Comparison of ENCODE assay signal across 14 cellular contexts in genomic region chr2:25816249-25816648, GRCh38.
A peak's percentile ranks its signal among the peaks of the same experiment; 100 is the strongest.
DNase-seq lines count a peak whose midpoint lies in the region; ATAC-seq lines count a peak whose summit lies in the region.
"Had no signal": no experiment of that assay in that cellular context is flagged by ENCODE, and none has a peak within 500 bp of the region (broad histone marks: within the 10 kb centered on the region; RNA-seq: fewer than 3 reads in every experiment).

No MANE protein-coding gene starts in this region.

- peaks cover 59% of the 10 kb centered on the region for H3K4me1 Mint-ChIP-seq in activated CD4-positive, alpha-beta T cell treated with anti-CD3 and anti-CD28 coated beads for 36 hours
- peaks cover 33 to 62% (median 50%) of the 10 kb centered on the region in 4 donors for H3K4me1 Mint-ChIP-seq in CD4-positive, alpha-beta memory T cell
- peaks cover 23% of the 10 kb centered on the region for H3K4me1 Mint-ChIP-seq in T-helper 17 cell
- peaks cover 24 to 54% of the 10 kb centered on the region in 2 donors for H3K4me1 Mint-ChIP-seq in effector memory CD8-positive, alpha-beta T cell (ENCODE audit: low read depth in 2 of 2)

- peak overlapping the region; percentile 65 for H3K27ac Mint-ChIP-seq in activated CD4-positive, alpha-beta T cell treated with anti-CD3 and anti-CD28 coated beads for 36 hours
- H3K27ac Mint-ChIP-seq in CD4-positive, alpha-beta memory T cell = peak overlapping the region in 4 of 7 donors; percentile 9 to 79 (median 60)
- peak overlapping the region; percentile 27 for H3K27ac Mint-ChIP-seq in T-helper 17 cell
- H3K27ac Mint-ChIP-seq in effector memory CD8-positive, alpha-beta T cell = peak overlapping the region; percentile 41 to 57

- no peaks in the 10 kb centered on the region for H3K27me3 ChIP-seq in CD4-positive, alpha-beta memory T cell (ENCODE audit: insufficient read depth, low read length)

- POLR2A ChIA-PET in activated CD4-positive, alpha-beta T cell treated with anti-CD3 and anti-CD28 coated beads for 36 hours (lab: Charles Lee) = no interaction called here
- POLR2A ChIA-PET in CD4-positive, alpha-beta memory T cell (lab: Charles Lee; ENCODE audit: partially characterized antibody) = no interaction called here

- peaks cover 17% of the 10 kb centered on the region for H3K36me3 Mint-ChIP-seq in activated CD4-positive, alpha-beta T cell treated with anti-CD3 and anti-CD28 coated beads for 36 hours (ENCODE audit: low read depth)
- peaks cover 5 to 10% of the 10 kb centered on the region in 2 donors for H3K36me3 Mint-ChIP-seq in CD4-positive, alpha-beta memory T cell
- no peaks in the 10 kb centered on the region for H3K36me3 Mint-ChIP-seq in T-helper 17 cell (ENCODE audit: low read depth)
- peaks cover 17% of the 10 kb centered on the region for H3K36me3 Mint-ChIP-seq in effector memory CD8-positive, alpha-beta T cell (ENCODE audit: insufficient read depth)

- no peak overlapping the region for H3K27ac ChIP-seq in CD4-positive, alpha-beta memory T cell (ENCODE audit: low read depth, low read length)
- H3K27ac ChIP-seq: C4-2B, KMS-11 had no signal

- H3K4me1 ChIP-seq in CD4-positive, alpha-beta memory T cell (ENCODE audit: insufficient read depth, low read length) = peaks cover 30% of the 10 kb centered on the region

- CTCF ChIA-PET in activated CD4-positive, alpha-beta T cell treated with anti-CD3 and anti-CD28 coated beads for 36 hours (lab: Charles Lee) = interaction anchor here (0.8 to 2.6 kb wide), 3 partner anchors 15 to 36 kb away, joined by 3 to 15 read pairs (median 7); no protein-coding TSS in a partner anchor
- CTCF ChIA-PET in CD4-positive, alpha-beta memory T cell (lab: Charles Lee; ENCODE audit: partially characterized antibody) = no interaction called here

- H3K9me3 ChIP-seq in CD4-positive, alpha-beta memory T cell (ENCODE audit: control insufficient read depth in 1 of 2, low read length in 2 of 2) = no peaks in the 10 kb centered on the region
- no peaks in the 10 kb centered on the region for H3K9me3 ChIP-seq in T-helper 17 cell (ENCODE audit: control insufficient read depth, low read length, poor library complexity, severe bottlenecking)

- H3K4me3 Mint-ChIP-seq in activated CD4-positive, alpha-beta T cell treated with anti-CD3 and anti-CD28 coated beads for 36 hours = no peak overlapping the region
- H3K4me3 Mint-ChIP-seq in CD4-positive, alpha-beta memory T cell = peak overlapping the region in 2 of 8 donors; percentile 4 to 21
- no peak overlapping the region for H3K4me3 Mint-ChIP-seq in T-helper 17 cell
- H3K4me3 Mint-ChIP-seq in effector memory CD8-positive, alpha-beta T cell = peak overlapping the region in 1 of 2 donors; percentile 51

- no peaks in the 10 kb centered on the region for H3K36me3 ChIP-seq in CD4-positive, alpha-beta memory T cell (ENCODE audit: insufficient read depth, low read length)

- H3K4me3 ChIP-seq in CD4-positive, alpha-beta memory T cell (ENCODE audit: low read length in 2 of 2) = no peak overlapping the region

- ATAC-seq in activated CD4-positive, alpha-beta T cell treated with anti-CD3 and anti-CD28 coated beads for 36 hours = no peak
- ATAC-seq in T-helper 17 cell (no peak), HG02938 (IDR thresholded peaks at IDR 0.05; ENCODE audit: unreplicated experiment) (no peak)
- ATAC-seq in effector memory CD8-positive, alpha-beta T cell (replicated peaks) = peak; percentile 62
- ATAC-seq: PC-3 had no signal

- no peaks in the 10 kb centered on the region for H3K9me3 Mint-ChIP-seq in activated CD4-positive, alpha-beta T cell treated with anti-CD3 and anti-CD28 coated beads for 36 hours (ENCODE audit: low read depth)
- no peaks in the 10 kb centered on the region for H3K9me3 Mint-ChIP-seq in CD4-positive, alpha-beta memory T cell
- no peaks in the 10 kb centered on the region for H3K9me3 Mint-ChIP-seq in effector memory CD8-positive, alpha-beta T cell

- H3K27me3 Mint-ChIP-seq in activated CD4-positive, alpha-beta T cell treated with anti-CD3 and anti-CD28 coated beads for 36 hours = no peaks in the 10 kb centered on the region
- H3K27me3 Mint-ChIP-seq in CD4-positive, alpha-beta memory T cell = no peaks in the 10 kb centered on the region
- no peaks in the 10 kb centered on the region for H3K27me3 Mint-ChIP-seq in T-helper 17 cell
- no peaks in the 10 kb centered on the region for H3K27me3 Mint-ChIP-seq in effector memory CD8-positive, alpha-beta T cell

- no peak for DNase-seq in activated CD4-positive, alpha-beta T cell treated with anti-CD3 and anti-CD28 coated beads for 36 hours
- no peak for DNase-seq in activated CD4-positive, alpha-beta T cell treated with anti-CD3 and anti-CD28 coated beads for 48 hours
- no peak for DNase-seq in CD4-positive, alpha-beta memory T cell
- DNase-seq in T-helper 17 cell (no peak), germinal center (ENCODE audit: low spot score) (no peak), NCI-H1048 (lab: John Stamatoyannopoulos, UW) (no peak)
- DNase-seq in effector memory CD8-positive, alpha-beta T cell = no peak
- DNase-seq: Calu3, NCI-H1105, NCI-H187, PC-3 had no signal

- intact Hi-C loops in activated CD4-positive, alpha-beta T cell treated with anti-CD3 and anti-CD28 coated beads for 36 hours (cut with DNase I, micrococcal nuclease) = loop anchor here (2.0 kb wide), 2 partner anchors 21 to 531 kb away; partner anchors contain the start of genes ADGRF3 (in 1 of the 2) and SELENOI (in 1 of the 2)
- intact Hi-C loops in CD4-positive, alpha-beta memory T cell (cut with micrococcal nuclease) = no loop called here
